In genomic region chr1:10430216-10431064, GRCh38 we compare ENCODE assay signal across 1 cellular context.
TF ChIP-seq lines count a peak whose summit lies in the region.

Gene CENPS (plus strand): TSS chr1:10430433. CDS start chr1:10430518, 85 bp downstream.

TF ChIP-seq in HepG2, 621 proteins besides CTCF, POLR2A, EP300 and RAD21 (continued from another document and continues in another):
- TF ChIP-seq ZBTB4 (CRISPR knock-in tag; IDR thresholded peaks at IDR 0.05; ENCODE audit: borderline replicate concordance): peak; percentile 32
- peak; percentile 76; the same call in 1 of the 2 replicates for TF ChIP-seq ZBTB2 (CRISPR knock-in tag; IDR thresholded peaks at IDR 0.05; ENCODE audit: low read depth)
- peak; percentile 74; the same call in 1 of the 2 replicates for TF ChIP-seq NR2C2 (CRISPR knock-in tag; IDR thresholded peaks at IDR 0.05; ENCODE audit: borderline replicate concordance)
- TF ChIP-seq CSRNP2 (CRISPR knock-in tag; conservative IDR thresholded peaks at IDR 0.05; ENCODE audit: low read depth): peak; percentile 98
- TF ChIP-seq ZNF691 (CRISPR knock-in tag; IDR thresholded peaks at IDR 0.05; ENCODE audit: borderline replicate concordance, low read depth): peak; percentile 80
- TF ChIP-seq ZNF792 (CRISPR knock-in tag; IDR thresholded peaks at IDR 0.05): peak; percentile 83
- TF ChIP-seq ZNF879 (CRISPR knock-in tag; IDR thresholded peaks at IDR 0.05): peak; percentile 88
- peak; percentile 57 for TF ChIP-seq TFE3 (CRISPR knock-in tag; IDR thresholded peaks at IDR 0.05)
- peak; percentile 59 for TF ChIP-seq AGO1 (IDR thresholded peaks at IDR 0.05; ENCODE audit: low read depth, low read length, poor library complexity, severe bottlenecking)
- peak; percentile 93 for TF ChIP-seq ZNF501 (CRISPR knock-in tag; IDR thresholded peaks at IDR 0.05)
- peak; percentile 22 for TF ChIP-seq GMEB2 (CRISPR knock-in tag; IDR thresholded peaks at IDR 0.05; ENCODE audit: low read depth)
- TF ChIP-seq FOXO1 (CRISPR knock-in tag; IDR thresholded peaks at IDR 0.05): peak; percentile 20
- TF ChIP-seq STAT5B (CRISPR knock-in tag; IDR thresholded peaks at IDR 0.05): no peak
- TF ChIP-seq ZNF543 (CRISPR knock-in tag; IDR thresholded peaks at IDR 0.05): peak; percentile 91
- TF ChIP-seq ZNF639 (CRISPR knock-in tag; conservative IDR thresholded peaks at IDR 0.05): peak; percentile 21; the same call in 1 of the 2 replicates
- TF ChIP-seq ZNF672 (CRISPR knock-in tag; IDR thresholded peaks at IDR 0.05): peak; percentile 95
- TF ChIP-seq ZBTB14 (CRISPR knock-in tag; IDR thresholded peaks at IDR 0.05): 0 out of 2 replicates have a peak, but pooled peaks have one; percentile 37
- TF ChIP-seq ATF6 (CRISPR knock-in tag; conservative IDR thresholded peaks at IDR 0.05): no peak
- peak; percentile 17; the same call in 1 of the 2 replicates for TF ChIP-seq NCOA2 (CRISPR knock-in tag; IDR thresholded peaks at IDR 0.05)
- peak; percentile 100 for TF ChIP-seq E2F5 (CRISPR knock-in tag; conservative IDR thresholded peaks at IDR 0.05)
- peak; percentile 95 for TF ChIP-seq KDM5B (CRISPR knock-in tag; IDR thresholded peaks at IDR 0.05; ENCODE audit: borderline replicate concordance)
- TF ChIP-seq ZNF605 (CRISPR knock-in tag; IDR thresholded peaks at IDR 0.05): peak; percentile 98
- TF ChIP-seq ZNF790 (CRISPR knock-in tag; IDR thresholded peaks at IDR 0.05; ENCODE audit: borderline replicate concordance): peak; percentile 20; the same call in 1 of the 2 replicates
- 0 out of 2 replicates have a peak, but pooled peaks have one; percentile 17 for TF ChIP-seq MAF1 (CRISPR knock-in tag; IDR thresholded peaks at IDR 0.05; ENCODE audit: borderline replicate concordance)
- TF ChIP-seq ZNF776 (CRISPR knock-in tag; IDR thresholded peaks at IDR 0.05): peak; percentile 99
- TF ChIP-seq SNAI1 (CRISPR knock-in tag; IDR thresholded peaks at IDR 0.05; ENCODE audit: borderline replicate concordance): no peak
- TF ChIP-seq ZNF891 (CRISPR knock-in tag; IDR thresholded peaks at IDR 0.05): peak; percentile 92
- TF ChIP-seq MLXIP (CRISPR knock-in tag; IDR thresholded peaks at IDR 0.05; ENCODE audit: borderline replicate concordance): peak; percentile 59; the same call in 1 of the 2 replicates
- TF ChIP-seq ZNF704 (CRISPR knock-in tag; IDR thresholded peaks at IDR 0.05; ENCODE audit: borderline replicate concordance): peak; percentile 96
- peak; percentile 81 for TF ChIP-seq PATZ1 (CRISPR knock-in tag; IDR thresholded peaks at IDR 0.05)
